In genomic region chr11:20353829-20354434, GRCh38 we compare ENCODE assay signal across 9 cellular contexts. TPM values are rescaled to one million over a fixed set of nuclear protein-coding genes. Genes with fewer than 3 reads are reported as not detected.
DNase-seq lines count a peak whose midpoint lies in the region; ATAC-seq, FAIRE-seq and TF ChIP-seq lines count a peak whose summit lies in the region.
"Had no signal": no experiment of that assay in that cellular context is flagged by ENCODE, and none has a peak within 500 bp of the region (broad histone marks: within the 10 kb centered on the region; RNA-seq: fewer than 3 reads in every experiment).

No MANE protein-coding gene starts in this region.

- H3K9me3 ChIP-seq in A673 (ENCODE audit: low read depth, low read length, poor library complexity, severe bottlenecking) (no peaks in the 10 kb centered on the region), endodermal cell (ENCODE audit: control insufficient read depth, low read length) (no peaks in the 10 kb centered on the region)

- H3K9ac ChIP-seq in endodermal cell (ENCODE audit: extremely low read depth, low read length, poor library complexity, severe bottlenecking), result no peak overlapping the region

- no peaks in the 10 kb centered on the region for H3K9me3 Mint-ChIP-seq in endodermal cell
- H3K9me3 Mint-ChIP-seq: stimulated activated naive CD8-positive, alpha-beta T cell treated with anti-CD3 and anti-CD28 coated beads, Interleukin-15, Interleukin-2, amounts not matched to agents 100 ng/mL and 50 ng/mL, for 24 hours had no signal

- peak; percentile 85 for TF ChIP-seq CTCF in A673 (conservative IDR thresholded peaks at IDR 0.05; ENCODE audit: low read depth, low read length)
- TF ChIP-seq CTCF in endodermal cell (conservative IDR thresholded peaks at IDR 0.05), result peak; percentile 95

- H3K4me3 ChIP-seq in A673 (ENCODE audit: low read depth, low read length, poor library complexity, severe bottlenecking), result no peak overlapping the region
- H3K4me3 ChIP-seq in endodermal cell (ENCODE audit: low read length), result no peak overlapping the region

- H3K4me1 ChIP-seq in A673 (ENCODE audit: insufficient read depth, low read length, poor library complexity, severe bottlenecking), result no peaks in the 10 kb centered on the region
- no peaks in the 10 kb centered on the region for H3K4me1 ChIP-seq in endodermal cell (ENCODE audit: control insufficient read depth, insufficient read depth, low read length)

- WGBS in endodermal cell (ENCODE audit: insufficient coverage in 1 of 2, insufficient read length in 1 of 2), 2 experiments, result 5 to 22% methylated on average over 4 to 6 of the region's 6 CpGs

- intact Hi-C loops in A673 (cut with micrococcal nuclease; ENCODE audit: unreplicated experiment), result loop anchor here (5.0 kb wide), 1 partner anchor 402 kb away; no protein-coding TSS in a partner anchor

- H3K4me3 Mint-ChIP-seq in endodermal cell, result no peak overlapping the region
- H3K4me3 Mint-ChIP-seq: stimulated activated naive CD8-positive, alpha-beta T cell treated with anti-CD3 and anti-CD28 coated beads, Interleukin-15, Interleukin-2, amounts not matched to agents 100 ng/mL and 50 ng/mL, for 24 hours had no signal

- CTCF ChIA-PET in A673 (lab: Charles Lee), result interaction anchor here (0.6 to 3.8 kb wide), 5 partner anchors 13 to 1772 kb away, joined by 3 to 41 read pairs (median 5); no protein-coding TSS in a partner anchor

- H3K27ac Mint-ChIP-seq in endodermal cell, result no peak overlapping the region
- H3K27ac Mint-ChIP-seq: stimulated activated naive CD8-positive, alpha-beta T cell treated with anti-CD3 and anti-CD28 coated beads, Interleukin-15, Interleukin-2, amounts not matched to agents 100 ng/mL and 50 ng/mL, for 24 hours had no signal

- H3K36me3 Mint-ChIP-seq in endodermal cell (ENCODE audit: low read depth), result no peaks in the 10 kb centered on the region

- DNase-seq in A673 (ENCODE audit: low spot score) (peak; percentile 38), ELF-1 (ENCODE audit: low read depth, low spot score) (peak; percentile 34), RCC 7860 (ENCODE audit: low spot score) (no peak), endodermal cell (peak; percentile 72), myocyte (ENCODE audit: low read depth) (peak; percentile 59), HuH-7.5 (ENCODE audit: low spot score) (no peak)

- H3K27ac ChIP-seq in A673 (ENCODE audit: low read depth, low read length, poor library complexity, severe bottlenecking), result no peak overlapping the region
- no peak overlapping the region for H3K27ac ChIP-seq in endodermal cell (ENCODE audit: low read depth, low read length)

- POLR2A ChIA-PET in A673 (lab: Charles Lee; ENCODE audit: low non-redundant PET), result no interaction called here

- H3K27me3 Mint-ChIP-seq in endodermal cell (ENCODE audit: insufficient read depth), result peaks cover 19% of the 10 kb centered on the region
- H3K27me3 Mint-ChIP-seq: stimulated activated naive CD8-positive, alpha-beta T cell treated with anti-CD3 and anti-CD28 coated beads, Interleukin-15, Interleukin-2, amounts not matched to agents 100 ng/mL and 50 ng/mL, for 24 hours had no signal

- H3K4me1 Mint-ChIP-seq in endodermal cell, result peaks cover 4% of the 10 kb centered on the region

- no TSS peak for BruUV-seq in A673 (replicated peaks; lab: Mats Ljungman, UMichigan)

- no peaks in the 10 kb centered on the region for H3K36me3 ChIP-seq in A673 (ENCODE audit: insufficient read depth, low read length, poor library complexity, severe bottlenecking)
- H3K36me3 ChIP-seq in endodermal cell (ENCODE audit: control insufficient read depth, insufficient read depth, low read length), result no peaks in the 10 kb centered on the region

- H3K27me3 ChIP-seq in A673 (replicated peaks; ENCODE audit: insufficient read depth, low read depth, low read length, poor library complexity), result peaks cover 5% of the 10 kb centered on the region
- H3K27me3 ChIP-seq in endodermal cell (ENCODE audit: control insufficient read depth, insufficient read depth, low read length, poor library complexity, severe bottlenecking), result peaks cover under 1% of the 10 kb centered on the region

- peak; percentile 32 for FAIRE-seq in RCC 7860 (lab: Jason Lieb, UNC)

- ATAC-seq in HG03432 (IDR thresholded peaks at IDR 0.05; ENCODE audit: unreplicated experiment), result peak; percentile 54
- ATAC-seq in HG02763 (IDR thresholded peaks at IDR 0.05; ENCODE audit: unreplicated experiment), result no peak

RNA-seq across cellular contexts. Expression of gene HTATIP2, which starts 9.6 kb away (rescaled TPM):
- total RNA-seq in A673 (2021) (42.8 and 51.6 TPM in 2 replicates), endodermal cell (10 to 100 TPM; 52.5 to 66.6 TPM), myocyte (33.9 and 34.9 TPM in 2 replicates)
- polyA plus RNA-seq in endodermal cell (2013, experiment 1 of 2), result 10.2 TPM
- 9.6 TPM for polyA plus RNA-seq in endodermal cell (2013, experiment 2 of 2)
- polyA plus RNA-seq in myocyte (2012), result 32.1 TPM

RNA-seq across cellular contexts. Expression of gene PRMT3, which starts 33.6 kb away (rescaled TPM):
- total RNA-seq in A673 (2021), result 26.4 and 26.7 TPM in 2 replicates
- 10 to 100 TPM; 26.2 to 27.1 TPM for total RNA-seq in endodermal cell
- 22.0 TPM for polyA plus RNA-seq in endodermal cell (2013, experiment 1 of 2)
- 21.7 TPM for polyA plus RNA-seq in endodermal cell (2013, experiment 2 of 2)
- 18.6 and 27.1 TPM in 2 replicates for total RNA-seq in myocyte
- polyA plus RNA-seq in myocyte (2012), result 7.3 TPM

Comparison
In these comparisons a context has a peak if more than half of its experiments do, and no peak if none do; other contexts are left out.
1. DNase-seq: peak in A673 (single experiment), ELF-1 (single experiment), endodermal cell (single experiment) and myocyte (single experiment); none in RCC 7860 (single experiment) and HuH-7.5 (single experiment).